2 cellular contexts compared by ENCODE assay signal in the genomic region with DNA sequence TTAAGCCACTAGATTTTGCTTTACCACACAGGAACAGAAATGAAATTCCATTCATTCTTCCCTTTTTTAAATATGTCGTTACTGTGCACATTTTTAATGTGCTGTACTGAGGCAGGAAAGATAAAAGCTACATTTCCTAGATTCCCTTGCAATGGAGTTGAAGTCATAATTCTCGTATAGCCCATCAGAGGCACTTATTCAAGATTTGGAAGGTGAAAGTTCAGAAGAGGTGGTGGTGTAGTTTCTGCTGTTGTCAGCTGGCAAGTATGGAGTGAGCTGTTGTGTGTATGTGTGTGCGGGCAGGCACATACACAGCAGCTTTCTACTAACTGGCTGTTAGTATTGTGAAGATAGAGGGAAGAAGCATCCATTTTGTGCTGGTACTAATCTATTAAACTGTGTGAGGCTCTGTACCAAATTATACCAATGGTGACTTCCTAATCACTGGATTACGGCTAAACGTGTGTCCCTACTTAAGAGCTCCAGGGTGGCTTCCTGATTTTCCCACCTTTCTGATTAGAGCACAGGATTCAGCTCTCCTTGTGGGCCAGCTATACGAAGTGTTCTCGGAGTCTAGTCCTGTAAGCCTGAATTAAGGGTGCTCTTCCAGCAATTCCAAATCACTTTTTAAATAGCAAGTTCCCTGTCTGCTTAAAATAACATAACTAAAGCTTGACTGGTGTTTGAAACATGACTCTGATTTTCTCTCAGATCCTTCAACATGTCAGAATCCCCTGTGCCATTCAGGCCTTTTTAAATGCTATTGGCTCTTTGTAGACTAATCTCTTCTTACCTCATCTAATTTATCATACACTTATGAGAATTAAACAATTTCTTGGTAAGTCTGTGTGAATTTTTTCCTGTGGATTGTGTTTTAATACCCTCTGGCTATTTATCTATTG.
TF ChIP-seq lines count a peak whose summit lies in the region.

No MANE protein-coding gene starts in this region.

TF ChIP-seq in HEK293, 187 proteins besides CTCF, POLR2A, EP300 and RAD21:
- TF ChIP-seq ZNF792 (tag by site-specific recombination; IDR thresholded peaks at IDR 0.05) (no peak), ZNF24 (tag by site-specific recombination; IDR thresholded peaks at IDR 0.05) (no peak), SCRT1 (tag by site-specific recombination; IDR thresholded peaks at IDR 0.05; ENCODE audit: borderline replicate concordance) (no peak), OSR2 (tag by site-specific recombination; IDR thresholded peaks at IDR 0.05) (no peak), ZNF48 (tag by site-specific recombination; IDR thresholded peaks at IDR 0.05) (no peak), KLF10 (tag by site-specific recombination; IDR thresholded peaks at IDR 0.05) (no peak), ZNF514 (tag by site-specific recombination; IDR thresholded peaks at IDR 0.05) (no peak), ZNF416 (tag by site-specific recombination; IDR thresholded peaks at IDR 0.05) (no peak), ZSCAN30 (tag by site-specific recombination; IDR thresholded peaks at IDR 0.05) (no peak), ZNF600 (tag by site-specific recombination; IDR thresholded peaks at IDR 0.05) (peak; percentile 37; the same call in 1 of the 2 replicates)
- TF ChIP-seq, protein P1, sequence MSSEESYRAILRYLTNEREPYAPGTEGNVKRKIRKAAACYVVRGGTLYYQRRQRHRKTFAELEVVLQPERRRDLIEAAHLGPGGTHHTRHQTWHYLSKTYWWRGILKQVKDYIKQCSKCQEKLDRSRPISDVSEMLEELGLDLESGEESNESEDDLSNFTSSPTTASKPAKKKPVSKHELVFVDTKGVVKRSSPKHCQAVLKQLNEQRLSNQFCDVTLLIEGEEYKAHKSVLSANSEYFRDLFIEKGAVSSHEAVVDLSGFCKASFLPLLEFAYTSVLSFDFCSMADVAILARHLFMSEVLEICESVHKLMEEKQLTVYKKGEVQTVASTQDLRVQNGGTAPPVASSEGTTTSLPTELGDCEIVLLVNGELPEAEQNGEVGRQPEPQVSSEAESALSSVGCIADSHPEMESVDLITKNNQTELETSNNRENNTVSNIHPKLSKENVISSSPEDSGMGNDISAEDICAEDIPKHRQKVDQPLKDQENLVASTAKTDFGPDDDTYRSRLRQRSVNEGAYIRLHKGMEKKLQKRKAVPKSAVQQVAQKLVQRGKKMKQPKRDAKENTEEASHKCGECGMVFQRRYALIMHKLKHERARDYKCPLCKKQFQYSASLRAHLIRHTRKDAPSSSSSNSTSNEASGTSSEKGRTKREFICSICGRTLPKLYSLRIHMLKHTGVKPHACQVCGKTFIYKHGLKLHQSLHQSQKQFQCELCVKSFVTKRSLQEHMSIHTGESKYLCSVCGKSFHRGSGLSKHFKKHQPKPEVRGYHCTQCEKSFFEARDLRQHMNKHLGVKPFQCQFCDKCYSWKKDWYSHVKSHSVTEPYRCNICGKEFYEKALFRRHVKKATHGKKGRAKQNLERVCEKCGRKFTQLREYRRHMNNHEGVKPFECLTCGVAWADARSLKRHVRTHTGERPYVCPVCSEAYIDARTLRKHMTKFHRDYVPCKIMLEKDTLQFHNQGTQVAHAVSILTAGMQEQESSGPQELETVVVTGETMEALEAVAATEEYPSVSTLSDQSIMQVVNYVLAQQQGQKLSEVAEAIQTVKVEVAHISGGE (tag by site-specific recombination; conservative IDR thresholded peaks at IDR 0.05; ENCODE audit: low read depth), result no peak
- TF ChIP-seq, protein P2, sequence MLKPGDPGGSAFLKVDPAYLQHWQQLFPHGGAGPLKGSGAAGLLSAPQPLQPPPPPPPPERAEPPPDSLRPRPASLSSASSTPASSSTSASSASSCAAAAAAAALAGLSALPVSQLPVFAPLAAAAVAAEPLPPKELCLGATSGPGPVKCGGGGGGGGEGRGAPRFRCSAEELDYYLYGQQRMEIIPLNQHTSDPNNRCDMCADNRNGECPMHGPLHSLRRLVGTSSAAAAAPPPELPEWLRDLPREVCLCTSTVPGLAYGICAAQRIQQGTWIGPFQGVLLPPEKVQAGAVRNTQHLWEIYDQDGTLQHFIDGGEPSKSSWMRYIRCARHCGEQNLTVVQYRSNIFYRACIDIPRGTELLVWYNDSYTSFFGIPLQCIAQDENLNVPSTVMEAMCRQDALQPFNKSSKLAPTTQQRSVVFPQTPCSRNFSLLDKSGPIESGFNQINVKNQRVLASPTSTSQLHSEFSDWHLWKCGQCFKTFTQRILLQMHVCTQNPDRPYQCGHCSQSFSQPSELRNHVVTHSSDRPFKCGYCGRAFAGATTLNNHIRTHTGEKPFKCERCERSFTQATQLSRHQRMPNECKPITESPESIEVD (tag by site-specific recombination; IDR thresholded peaks at IDR 0.05), result peak; percentile 43; the same call in 1 of the 2 replicates
- TF ChIP-seq, protein P3, sequence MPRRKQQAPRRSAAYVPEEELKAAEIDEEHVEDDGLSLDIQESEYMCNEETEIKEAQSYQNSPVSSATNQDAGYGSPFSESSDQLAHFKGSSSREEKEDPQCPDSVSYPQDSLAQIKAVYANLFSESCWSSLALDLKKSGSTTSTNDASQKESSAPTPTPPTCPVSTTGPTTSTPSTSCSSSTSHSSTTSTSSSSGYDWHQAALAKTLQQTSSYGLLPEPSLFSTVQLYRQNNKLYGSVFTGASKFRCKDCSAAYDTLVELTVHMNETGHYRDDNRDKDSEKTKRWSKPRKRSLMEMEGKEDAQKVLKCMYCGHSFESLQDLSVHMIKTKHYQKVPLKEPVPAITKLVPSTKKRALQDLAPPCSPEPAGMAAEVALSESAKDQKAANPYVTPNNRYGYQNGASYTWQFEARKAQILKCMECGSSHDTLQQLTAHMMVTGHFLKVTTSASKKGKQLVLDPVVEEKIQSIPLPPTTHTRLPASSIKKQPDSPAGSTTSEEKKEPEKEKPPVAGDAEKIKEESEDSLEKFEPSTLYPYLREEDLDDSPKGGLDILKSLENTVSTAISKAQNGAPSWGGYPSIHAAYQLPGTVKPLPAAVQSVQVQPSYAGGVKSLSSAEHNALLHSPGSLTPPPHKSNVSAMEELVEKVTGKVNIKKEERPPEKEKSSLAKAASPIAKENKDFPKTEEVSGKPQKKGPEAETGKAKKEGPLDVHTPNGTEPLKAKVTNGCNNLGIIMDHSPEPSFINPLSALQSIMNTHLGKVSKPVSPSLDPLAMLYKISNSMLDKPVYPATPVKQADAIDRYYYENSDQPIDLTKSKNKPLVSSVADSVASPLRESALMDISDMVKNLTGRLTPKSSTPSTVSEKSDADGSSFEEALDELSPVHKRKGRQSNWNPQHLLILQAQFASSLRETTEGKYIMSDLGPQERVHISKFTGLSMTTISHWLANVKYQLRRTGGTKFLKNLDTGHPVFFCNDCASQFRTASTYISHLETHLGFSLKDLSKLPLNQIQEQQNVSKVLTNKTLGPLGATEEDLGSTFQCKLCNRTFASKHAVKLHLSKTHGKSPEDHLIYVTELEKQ (tag by site-specific recombination; IDR thresholded peaks at IDR 0.05; ENCODE audit: borderline replicate concordance), result no peak
- TF ChIP-seq, protein P4, sequence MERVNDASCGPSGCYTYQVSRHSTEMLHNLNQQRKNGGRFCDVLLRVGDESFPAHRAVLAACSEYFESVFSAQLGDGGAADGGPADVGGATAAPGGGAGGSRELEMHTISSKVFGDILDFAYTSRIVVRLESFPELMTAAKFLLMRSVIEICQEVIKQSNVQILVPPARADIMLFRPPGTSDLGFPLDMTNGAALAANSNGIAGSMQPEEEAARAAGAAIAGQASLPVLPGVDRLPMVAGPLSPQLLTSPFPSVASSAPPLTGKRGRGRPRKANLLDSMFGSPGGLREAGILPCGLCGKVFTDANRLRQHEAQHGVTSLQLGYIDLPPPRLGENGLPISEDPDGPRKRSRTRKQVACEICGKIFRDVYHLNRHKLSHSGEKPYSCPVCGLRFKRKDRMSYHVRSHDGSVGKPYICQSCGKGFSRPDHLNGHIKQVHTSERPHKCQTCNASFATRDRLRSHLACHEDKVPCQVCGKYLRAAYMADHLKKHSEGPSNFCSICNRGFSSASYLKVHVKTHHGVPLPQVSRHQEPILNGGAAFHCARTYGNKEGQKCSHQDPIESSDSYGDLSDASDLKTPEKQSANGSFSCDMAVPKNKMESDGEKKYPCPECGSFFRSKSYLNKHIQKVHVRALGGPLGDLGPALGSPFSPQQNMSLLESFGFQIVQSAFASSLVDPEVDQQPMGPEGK (tag by site-specific recombination; IDR thresholded peaks at IDR 0.05), result no peak

TF ChIP-seq in HepG2, 621 proteins besides CTCF, POLR2A, EP300 and RAD21 (continues in another document):
- TF ChIP-seq TBP (CRISPR knock-in tag; IDR thresholded peaks at IDR 0.05), result no peak
- no peak for TF ChIP-seq NKX3-1 (CRISPR knock-in tag; IDR thresholded peaks at IDR 0.05)
- no peak for TF ChIP-seq PHF20 (CRISPR knock-in tag; IDR thresholded peaks at IDR 0.05)
- no peak for TF ChIP-seq ZNF451 (CRISPR knock-in tag; IDR thresholded peaks at IDR 0.05)
- TF ChIP-seq PAX8 (CRISPR knock-in tag; IDR thresholded peaks at IDR 0.05; ENCODE audit: borderline replicate concordance), result no peak
- TF ChIP-seq, protein P5, sequence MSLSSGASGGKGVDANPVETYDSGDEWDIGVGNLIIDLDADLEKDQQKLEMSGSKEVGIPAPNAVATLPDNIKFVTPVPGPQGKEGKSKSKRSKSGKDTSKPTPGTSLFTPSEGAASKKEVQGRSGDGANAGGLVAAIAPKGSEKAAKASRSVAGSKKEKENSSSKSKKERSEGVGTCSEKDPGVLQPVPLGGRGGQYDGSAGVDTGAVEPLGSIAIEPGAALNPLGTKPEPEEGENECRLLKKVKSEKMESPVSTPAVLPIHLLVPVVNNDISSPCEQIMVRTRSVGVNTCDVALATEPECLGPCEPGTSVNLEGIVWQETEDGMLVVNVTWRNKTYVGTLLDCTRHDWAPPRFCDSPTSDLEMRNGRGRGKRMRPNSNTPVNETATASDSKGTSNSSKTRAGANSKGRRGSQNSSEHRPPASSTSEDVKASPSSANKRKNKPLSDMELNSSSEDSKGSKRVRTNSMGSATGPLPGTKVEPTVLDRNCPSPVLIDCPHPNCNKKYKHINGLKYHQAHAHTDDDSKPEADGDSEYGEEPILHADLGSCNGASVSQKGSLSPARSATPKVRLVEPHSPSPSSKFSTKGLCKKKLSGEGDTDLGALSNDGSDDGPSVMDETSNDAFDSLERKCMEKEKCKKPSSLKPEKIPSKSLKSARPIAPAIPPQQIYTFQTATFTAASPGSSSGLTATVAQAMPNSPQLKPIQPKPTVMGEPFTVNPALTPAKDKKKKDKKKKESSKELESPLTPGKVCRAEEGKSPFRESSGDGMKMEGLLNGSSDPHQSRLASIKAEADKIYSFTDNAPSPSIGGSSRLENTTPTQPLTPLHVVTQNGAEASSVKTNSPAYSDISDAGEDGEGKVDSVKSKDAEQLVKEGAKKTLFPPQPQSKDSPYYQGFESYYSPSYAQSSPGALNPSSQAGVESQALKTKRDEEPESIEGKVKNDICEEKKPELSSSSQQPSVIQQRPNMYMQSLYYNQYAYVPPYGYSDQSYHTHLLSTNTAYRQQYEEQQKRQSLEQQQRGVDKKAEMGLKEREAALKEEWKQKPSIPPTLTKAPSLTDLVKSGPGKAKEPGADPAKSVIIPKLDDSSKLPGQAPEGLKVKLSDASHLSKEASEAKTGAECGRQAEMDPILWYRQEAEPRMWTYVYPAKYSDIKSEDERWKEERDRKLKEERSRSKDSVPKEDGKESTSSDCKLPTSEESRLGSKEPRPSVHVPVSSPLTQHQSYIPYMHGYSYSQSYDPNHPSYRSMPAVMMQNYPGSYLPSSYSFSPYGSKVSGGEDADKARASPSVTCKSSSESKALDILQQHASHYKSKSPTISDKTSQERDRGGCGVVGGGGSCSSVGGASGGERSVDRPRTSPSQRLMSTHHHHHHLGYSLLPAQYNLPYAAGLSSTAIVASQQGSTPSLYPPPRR (CRISPR knock-in tag; IDR thresholded peaks at IDR 0.05; ENCODE audit: borderline replicate concordance), result no peak
- TF ChIP-seq, protein P6, sequence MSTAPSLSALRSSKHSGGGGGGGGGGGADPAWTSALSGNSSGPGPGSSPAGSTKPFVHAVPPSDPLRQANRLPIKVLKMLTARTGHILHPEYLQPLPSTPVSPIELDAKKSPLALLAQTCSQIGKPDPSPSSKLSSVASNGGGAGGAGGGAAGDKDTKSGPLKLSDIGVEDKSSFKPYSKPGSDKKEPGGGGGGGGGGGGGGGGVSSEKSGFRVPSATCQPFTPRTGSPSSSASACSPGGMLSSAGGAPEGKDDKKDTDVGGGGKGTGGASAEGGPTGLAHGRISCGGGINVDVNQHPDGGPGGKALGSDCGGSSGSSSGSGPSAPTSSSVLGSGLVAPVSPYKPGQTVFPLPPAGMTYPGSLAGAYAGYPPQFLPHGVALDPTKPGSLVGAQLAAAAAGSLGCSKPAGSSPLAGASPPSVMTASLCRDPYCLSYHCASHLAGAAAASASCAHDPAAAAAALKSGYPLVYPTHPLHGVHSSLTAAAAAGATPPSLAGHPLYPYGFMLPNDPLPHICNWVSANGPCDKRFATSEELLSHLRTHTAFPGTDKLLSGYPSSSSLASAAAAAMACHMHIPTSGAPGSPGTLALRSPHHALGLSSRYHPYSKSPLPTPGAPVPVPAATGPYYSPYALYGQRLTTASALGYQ (CRISPR knock-in tag; IDR thresholded peaks at IDR 0.05), result no peak
- no peak for TF ChIP-seq ZSCAN21 (CRISPR knock-in tag; IDR thresholded peaks at IDR 0.05; ENCODE audit: borderline replicate concordance)
- no peak for TF ChIP-seq ZNF570 (CRISPR knock-in tag; IDR thresholded peaks at IDR 0.05; ENCODE audit: borderline replicate concordance)
- TF ChIP-seq TEAD2 (CRISPR knock-in tag; IDR thresholded peaks at IDR 0.05), result no peak
- TF ChIP-seq ZNF7 (CRISPR knock-in tag; IDR thresholded peaks at IDR 0.05), result no peak
